In the genomic region with DNA sequence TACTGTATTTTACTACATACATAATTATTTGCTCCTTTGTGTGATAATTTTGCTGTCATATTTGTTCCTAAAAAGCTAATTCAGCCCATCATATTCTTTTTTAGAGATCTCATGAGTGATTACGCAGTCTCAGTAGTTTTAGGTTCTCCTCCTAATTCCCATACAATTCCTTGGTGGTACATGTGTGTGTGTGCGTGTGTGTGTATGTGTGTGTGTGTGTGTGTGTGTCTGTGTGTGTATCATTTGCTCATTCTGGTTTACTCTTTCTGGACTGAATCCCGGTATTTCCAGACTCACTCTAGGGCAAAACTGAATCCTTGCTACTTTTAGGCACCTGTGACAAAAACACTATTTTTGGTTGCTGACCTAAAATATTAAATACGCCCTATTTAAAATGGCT, we compare ENCODE assay signal across 35 cellular contexts. TPM values are rescaled to one million over a fixed set of nuclear protein-coding genes. Genes with fewer than 3 reads are reported as not detected.
A peak's percentile ranks its signal among the peaks of the same experiment; 100 is the strongest.
DNase-seq lines count a peak whose midpoint lies in the region; ATAC-seq, FAIRE-seq and TF ChIP-seq lines count a peak whose summit lies in the region.
"Had no signal": no experiment of that assay in that cellular context is flagged by ENCODE, and none has a peak within 500 bp of the region (broad histone marks: within the 10 kb centered on the region; RNA-seq: fewer than 3 reads in every experiment).

No MANE protein-coding gene starts in this region.

- no peaks in the 10 kb centered on the region for H3K9me3 Mint-ChIP-seq in astrocyte (ENCODE audit: unreplicated experiment)
- H3K9me3 Mint-ChIP-seq: CD4-positive, alpha-beta memory T cell; CD4-positive, alpha-beta T cell; CD4-positive, CD25-positive, alpha-beta regulatory T cell; CD8-positive, alpha-beta memory T cell; CD8-positive, alpha-beta T cell had no signal

- FAIRE-seq in GM12891 (lab: Jason Lieb, UNC) = peak; percentile 33
- peak; percentile 65 for FAIRE-seq in astrocyte (lab: Jason Lieb, UNC)
- FAIRE-seq: A204.1, A549, D721Med had no signal

- H3K79me2 ChIP-seq in astrocyte (ENCODE audit: insufficient read depth, low read length) = no peaks in the 10 kb centered on the region

- H3K4me1 ChIP-seq in HEK293 (ENCODE audit: control insufficient read depth, insufficient read depth, low read length) (no peaks in the 10 kb centered on the region), astrocyte (ENCODE audit: insufficient read depth, low read length) (no peaks in the 10 kb centered on the region)
- H3K4me1 ChIP-seq: A549, BE2C, BLaER1, Caco-2 had no signal

- no peaks in the 10 kb centered on the region for H3K9me3 ChIP-seq in HEK293 (ENCODE audit: control insufficient read depth, insufficient read depth, low read depth, low read length)
- H3K9me3 ChIP-seq in astrocyte (ENCODE audit: insufficient read depth, low read depth, low read length) = no peaks in the 10 kb centered on the region
- H3K9me3 ChIP-seq: A549; BE2C; BLaER1; BLaER1 treated with 17β-estradiol and CSF1 and Interleukin-3, amounts not matched to agents 10 nM and 100 nM; Caco-2 had no signal

- H3K36me3 Mint-ChIP-seq in astrocyte (ENCODE audit: low read depth, unreplicated experiment) = peaks cover 3% of the 10 kb centered on the region
- H3K36me3 Mint-ChIP-seq: CD4-positive, CD25-positive, alpha-beta regulatory T cell had no signal

- no peaks in the 10 kb centered on the region for H3K27me3 ChIP-seq in astrocyte (ENCODE audit: insufficient read depth, low read length)
- H3K27me3 ChIP-seq: BE2C had no signal

- H3K4me3 ChIP-seq in HEK293 (ENCODE audit: low read depth, low read length) (no peak overlapping the region), astrocyte (ENCODE audit: insufficient read depth, low read depth, low read length) (no peak overlapping the region)
- H3K4me3 ChIP-seq: A549; BLaER1; BLaER1 treated with 17β-estradiol and CSF1 and Interleukin-3, amounts not matched to agents 10 nM and 100 nM had no signal

- DNase-seq in GM12891 (ENCODE audit: insufficient read length, low spot score) (no peak), astrocyte (ENCODE audit: low read depth) (no peak), NCI-H2196 (lab: John Stamatoyannopoulos, UW; ENCODE audit: unreplicated experiment) (no peak), left colon (no peak)
- DNase-seq: 8988T; ACHN; AML-193; BE2C; C1 segment of cervical spinal cord; Caco-2; Calu3; CD4-positive, alpha-beta memory T cell; CD4-positive, alpha-beta T cell; CD4-positive, CD25-positive, alpha-beta regulatory T cell; CD8-positive, alpha-beta memory T cell; CD8-positive, alpha-beta T cell; COR-L47; DMS 273 treated with DMSO at 0.1 percent for 48 hours; DMS153; DMS53; DMS79; DMS79 treated with DMSO at 0.1 percent for 48 hours; DND-41; EL had no signal

- H4K20me1 ChIP-seq in astrocyte (ENCODE audit: insufficient read depth, low read length) = no peaks in the 10 kb centered on the region

- TF ChIP-seq CTCF in HEK293 (tag by site-specific recombination; IDR thresholded peaks at IDR 0.05) (no peak), astrocyte (IDR thresholded peaks at IDR 0.05; ENCODE audit: insufficient read depth, low read depth, low read length) (no peak)

- H3K27ac ChIP-seq in HEK293 (ENCODE audit: extremely low read depth, low read depth, low read length) (no peak overlapping the region), astrocyte (ENCODE audit: low read depth, low read length) (no peak overlapping the region)
- H3K27ac ChIP-seq: 22Rv1; A549; BLaER1; BLaER1 treated with 17β-estradiol and CSF1 and Interleukin-3, amounts not matched to agents 10 nM and 100 nM; C4-2B had no signal

- H3K9ac ChIP-seq in astrocyte (ENCODE audit: low read length) = no peak overlapping the region
- H3K9ac ChIP-seq: BLaER1; BLaER1 treated with 17β-estradiol and CSF1 and Interleukin-3, amounts not matched to agents 10 nM and 100 nM had no signal

- H3K4me2 ChIP-seq in astrocyte (ENCODE audit: low read length) = no peak overlapping the region
- H3K4me2 ChIP-seq: A549; BLaER1; BLaER1 treated with 17β-estradiol and CSF1 and Interleukin-3, amounts not matched to agents 10 nM and 100 nM had no signal

- CTCF ChIA-PET in HEK293 (lab: Yijun Ruan, JAX) = interaction anchor here (0.6 to 0.7 kb wide), 3 partner anchors 10 to 671 kb away, joined by 3 to 4 read pairs (median 4); no protein-coding TSS in a partner anchor

- H3K27me3 Mint-ChIP-seq in astrocyte (ENCODE audit: low read depth, unreplicated experiment) = no peaks in the 10 kb centered on the region
- H3K27me3 Mint-ChIP-seq: B cell; CD4-positive, alpha-beta memory T cell; CD4-positive, alpha-beta T cell; CD4-positive, CD25-positive, alpha-beta regulatory T cell had no signal

- H3K36me3 ChIP-seq in HEK293 (ENCODE audit: control insufficient read depth in 2 of 2, insufficient read depth in 1 of 2, low read length in 2 of 2) = peaks cover 2 to 14% of the 10 kb centered on the region in 2 experiments
- no peaks in the 10 kb centered on the region for H3K36me3 ChIP-seq in astrocyte (ENCODE audit: insufficient read depth, low read length)
- H3K36me3 ChIP-seq: BE2C had no signal

- no peak for TF ChIP-seq POLR2A in GM12891 (IDR thresholded peaks at IDR 0.05; ENCODE audit: low read depth, low read length)

- no peak overlapping the region for H3K27ac Mint-ChIP-seq in astrocyte (ENCODE audit: unreplicated experiment)
- H3K27ac Mint-ChIP-seq: B cell; CD14-positive monocyte; CD4-positive, alpha-beta T cell; CD4-positive, CD25-positive, alpha-beta regulatory T cell; CD8-positive, alpha-beta T cell had no signal

- H3K4me3 Mint-ChIP-seq in astrocyte (ENCODE audit: unreplicated experiment) = no peak overlapping the region
- H3K4me3 Mint-ChIP-seq: B cell; CD14-positive monocyte; CD4-positive, alpha-beta memory T cell; CD4-positive, alpha-beta T cell; CD4-positive, CD25-positive, alpha-beta regulatory T cell; CD8-positive, alpha-beta memory T cell; CD8-positive, alpha-beta T cell had no signal

- ATAC-seq in GM18858 (IDR thresholded peaks at IDR 0.05; ENCODE audit: unreplicated experiment) = no peak
- ATAC-seq in left colon = no peak
- ATAC-seq: A549; CD8-positive, alpha-beta T cell had no signal

- POLR2A ChIA-PET in HEK293 (lab: Yijun Ruan, JAX) = no interaction called here

- no peak overlapping the region for H2AFZ ChIP-seq in astrocyte (ENCODE audit: low read depth, low read length)

- intact Hi-C loops in left colon (cut with DNase I, micrococcal nuclease) = no loop called here

- H3K4me1 Mint-ChIP-seq in astrocyte (ENCODE audit: low read depth, unreplicated experiment) = peaks cover 5% of the 10 kb centered on the region

TF ChIP-seq in GM12891, 5 proteins besides CTCF, POLR2A, EP300 and RAD21:
- TF ChIP-seq SPI1 (IDR thresholded peaks at IDR 0.05; ENCODE audit: low read depth, low read length) = no peak
- TF ChIP-seq TAF1 (IDR thresholded peaks at IDR 0.05; ENCODE audit: low read depth, low read length) = no peak
- no peak for TF ChIP-seq PAX5 (IDR thresholded peaks at IDR 0.05; ENCODE audit: insufficient read depth, low read length, severe bottlenecking)
- no peak for TF ChIP-seq POU2F2 (IDR thresholded peaks at IDR 0.05; ENCODE audit: low read depth, low read length)
- no peak for TF ChIP-seq POLR2AphosphoS5 (IDR thresholded peaks at IDR 0.05; ENCODE audit: low read depth, low read length)

TF ChIP-seq in HEK293, 187 proteins besides CTCF, POLR2A, EP300 and RAD21:
- no peak for TF ChIP-seq ZXDB (tag by site-specific recombination; IDR thresholded peaks at IDR 0.05)
- TF ChIP-seq, protein P1, sequence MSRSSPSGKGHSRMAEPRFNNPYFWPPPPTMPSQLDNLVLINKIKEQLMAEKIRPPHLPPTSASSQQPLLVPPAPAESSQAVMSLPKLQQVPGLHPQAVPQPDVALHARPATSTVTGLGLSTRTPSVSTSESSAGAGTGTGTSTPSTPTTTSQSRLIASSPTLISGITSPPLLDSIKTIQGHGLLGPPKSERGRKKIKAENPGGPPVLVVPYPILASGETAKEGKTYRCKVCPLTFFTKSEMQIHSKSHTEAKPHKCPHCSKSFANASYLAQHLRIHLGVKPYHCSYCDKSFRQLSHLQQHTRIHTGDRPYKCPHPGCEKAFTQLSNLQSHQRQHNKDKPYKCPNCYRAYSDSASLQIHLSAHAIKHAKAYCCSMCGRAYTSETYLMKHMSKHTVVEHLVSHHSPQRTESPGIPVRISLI (tag by site-specific recombination; IDR thresholded peaks at IDR 0.05) = no peak
- no peak for TF ChIP-seq ZNF138 (tag by site-specific recombination; IDR thresholded peaks at IDR 0.05; ENCODE audit: borderline replicate concordance)
- peak; percentile 93 for TF ChIP-seq ZSCAN4 (tag by site-specific recombination; IDR thresholded peaks at IDR 0.05)
- TF ChIP-seq ZNF354C (tag by site-specific recombination; IDR thresholded peaks at IDR 0.05; ENCODE audit: borderline replicate concordance, low read depth) = no peak
- TF ChIP-seq, protein P2, sequence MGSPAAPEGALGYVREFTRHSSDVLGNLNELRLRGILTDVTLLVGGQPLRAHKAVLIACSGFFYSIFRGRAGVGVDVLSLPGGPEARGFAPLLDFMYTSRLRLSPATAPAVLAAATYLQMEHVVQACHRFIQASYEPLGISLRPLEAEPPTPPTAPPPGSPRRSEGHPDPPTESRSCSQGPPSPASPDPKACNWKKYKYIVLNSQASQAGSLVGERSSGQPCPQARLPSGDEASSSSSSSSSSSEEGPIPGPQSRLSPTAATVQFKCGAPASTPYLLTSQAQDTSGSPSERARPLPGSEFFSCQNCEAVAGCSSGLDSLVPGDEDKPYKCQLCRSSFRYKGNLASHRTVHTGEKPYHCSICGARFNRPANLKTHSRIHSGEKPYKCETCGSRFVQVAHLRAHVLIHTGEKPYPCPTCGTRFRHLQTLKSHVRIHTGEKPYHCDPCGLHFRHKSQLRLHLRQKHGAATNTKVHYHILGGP (tag by site-specific recombination; IDR thresholded peaks at IDR 0.05) = no peak

RNA-seq across cellular contexts. Expression of gene STK26, which starts 34.9 kb away (rescaled TPM):
- 35.0 TPM for polyA plus RNA-seq in GM12891 (2012; ENCODE audit: low read depth, missing spikeins)
- total RNA-seq in astrocyte (64.7 and 69.4 TPM in 2 replicates), left colon (10 to 100 TPM; 10.8 to 19.3 TPM)
